In the genomic region with DNA sequence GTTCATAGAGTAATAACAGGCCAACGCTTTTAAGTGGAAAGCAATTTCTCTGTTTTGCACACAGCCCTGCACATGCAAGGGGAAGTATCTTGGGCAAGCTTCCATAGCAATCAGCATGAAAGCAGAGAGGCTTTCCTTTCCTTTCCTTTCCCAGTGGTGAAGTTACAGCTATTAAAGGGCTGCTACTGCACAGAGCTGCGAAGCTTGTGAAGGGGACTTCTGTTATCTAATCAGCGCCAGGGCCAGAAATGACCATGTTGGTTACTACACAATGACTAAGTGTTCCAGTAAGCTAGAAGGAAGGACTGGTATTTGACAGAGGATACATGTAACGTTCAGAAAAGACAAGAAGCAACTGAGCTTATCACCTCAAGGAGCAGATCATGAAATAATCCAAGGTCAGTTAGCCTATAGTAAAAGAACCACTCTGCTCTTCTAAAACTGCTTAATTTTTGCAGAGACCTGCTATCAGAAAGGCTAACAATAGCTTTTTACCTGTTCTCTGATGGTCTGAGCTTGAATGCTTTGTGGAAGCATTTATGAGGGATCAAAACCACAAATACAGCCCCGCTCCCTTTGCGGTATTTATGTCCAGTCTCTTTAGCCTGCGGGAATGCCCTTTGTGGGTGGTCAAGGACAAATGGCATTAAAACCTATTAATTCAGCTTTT, we compare ENCODE assay signal across 1 cellular context.
TF ChIP-seq lines count a peak whose summit lies in the region.

No MANE protein-coding gene starts in this region.

TF ChIP-seq in SK-N-SH, 30 proteins besides CTCF, POLR2A, EP300 and RAD21:
- TF ChIP-seq, protein P1, sequence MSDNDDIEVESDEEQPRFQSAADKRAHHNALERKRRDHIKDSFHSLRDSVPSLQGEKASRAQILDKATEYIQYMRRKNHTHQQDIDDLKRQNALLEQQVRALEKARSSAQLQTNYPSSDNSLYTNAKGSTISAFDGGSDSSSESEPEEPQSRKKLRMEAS (IDR thresholded peaks at IDR 0.05; ENCODE audit: low read depth): 0 out of 2 replicates have a peak, but pooled peaks have one; percentile 29
- TF ChIP-seq, protein P2, sequence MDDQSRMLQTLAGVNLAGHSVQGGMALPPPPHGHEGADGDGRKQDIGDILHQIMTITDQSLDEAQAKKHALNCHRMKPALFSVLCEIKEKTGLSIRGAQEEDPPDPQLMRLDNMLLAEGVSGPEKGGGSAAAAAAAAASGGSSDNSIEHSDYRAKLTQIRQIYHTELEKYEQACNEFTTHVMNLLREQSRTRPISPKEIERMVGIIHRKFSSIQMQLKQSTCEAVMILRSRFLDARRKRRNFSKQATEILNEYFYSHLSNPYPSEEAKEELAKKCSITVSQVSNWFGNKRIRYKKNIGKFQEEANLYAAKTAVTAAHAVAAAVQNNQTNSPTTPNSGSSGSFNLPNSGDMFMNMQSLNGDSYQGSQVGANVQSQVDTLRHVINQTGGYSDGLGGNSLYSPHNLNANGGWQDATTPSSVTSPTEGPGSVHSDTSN (IDR thresholded peaks at IDR 0.05): peak; percentile 21; the same call in 1 of the 2 replicates
- TF ChIP-seq TAF1 (IDR thresholded peaks at IDR 0.05; ENCODE audit: borderline replicate concordance, low read depth, low read length) (no peak), FOSL2 (IDR thresholded peaks at IDR 0.05; ENCODE audit: borderline replicate concordance, low read depth) (peak; percentile 50; the same call in 1 of the 2 replicates), TCF12 (IDR thresholded peaks at IDR 0.05) (peak; percentile 7; the same call in 1 of the 2 replicates)
